ENCODE assay signal across 23 cellular contexts in genomic region chr12:123996581-123996980, GRCh38. TPM values are rescaled to one million over a fixed set of nuclear protein-coding genes. Genes with fewer than 3 reads are reported as not detected.
DNase-seq lines count a peak whose midpoint lies in the region; ATAC-seq, FAIRE-seq and TF ChIP-seq lines count a peak whose summit lies in the region.
"Had no signal": no experiment of that assay in that cellular context is flagged by ENCODE, and none has a peak within 500 bp of the region (broad histone marks: within the 10 kb centered on the region; RNA-seq: fewer than 3 reads in every experiment).

No MANE protein-coding gene starts in this region.

- TF ChIP-seq CTCF in astrocyte (IDR thresholded peaks at IDR 0.05; ENCODE audit: insufficient read depth, low read depth, low read length), result no peak

- H3K4me3 Mint-ChIP-seq in astrocyte (ENCODE audit: unreplicated experiment), result no peak overlapping the region
- H3K4me3 Mint-ChIP-seq: stimulated activated memory B cell treated with anti-CD40 and anti-IgM and Interleukin-4, amounts not matched to agents 10 μg/mL and 1 μg/mL and 100 μg/mL, for 72 hours had no signal

- no peaks in the 10 kb centered on the region for H3K27me3 Mint-ChIP-seq in astrocyte (ENCODE audit: low read depth, unreplicated experiment)
- H3K27me3 Mint-ChIP-seq: stimulated activated memory B cell treated with anti-CD40 and anti-IgM and Interleukin-4, amounts not matched to agents 10 μg/mL and 1 μg/mL and 100 μg/mL, for 72 hours had no signal

- H3K4me2 ChIP-seq in astrocyte (ENCODE audit: low read length), result no peak overlapping the region

- H4K20me1 ChIP-seq in astrocyte (ENCODE audit: insufficient read depth, low read length), result peaks cover 66% of the 10 kb centered on the region

- peaks cover 66% of the 10 kb centered on the region for H3K4me1 Mint-ChIP-seq in astrocyte (ENCODE audit: low read depth, unreplicated experiment)

- H2AFZ ChIP-seq in astrocyte (ENCODE audit: low read depth, low read length), result no peak overlapping the region

- no peaks in the 10 kb centered on the region for H3K27me3 ChIP-seq in astrocyte (ENCODE audit: insufficient read depth, low read length)
- H3K27me3 ChIP-seq: ascending aorta, colonic mucosa, right atrium auricular region had no signal

- H3K4me1 ChIP-seq in astrocyte (ENCODE audit: insufficient read depth, low read length), result peaks cover 31% of the 10 kb centered on the region
- H3K4me1 ChIP-seq: ascending aorta, colonic mucosa had no signal

- peaks cover 10% of the 10 kb centered on the region for H3K36me3 Mint-ChIP-seq in astrocyte (ENCODE audit: low read depth, unreplicated experiment)

- H3K79me2 ChIP-seq in astrocyte (ENCODE audit: insufficient read depth, low read length), result peaks cover 26% of the 10 kb centered on the region

- H3K36me3 ChIP-seq in astrocyte (ENCODE audit: insufficient read depth, low read length), result peaks cover 10% of the 10 kb centered on the region

- no peaks in the 10 kb centered on the region for H3K9me3 ChIP-seq in astrocyte (ENCODE audit: insufficient read depth, low read depth, low read length)
- H3K9me3 ChIP-seq: ascending aorta, colonic mucosa, right atrium auricular region had no signal

- DNase-seq in COLO829 (ENCODE audit: low spot score) (peak; percentile 97), astrocyte (ENCODE audit: low read depth) (no peak), inferior parietal cortex (ENCODE audit: extremely low spot score) (peak; percentile 59), pons (ENCODE audit: low spot score) (peak; percentile 96), NCI-H1694 treated with DMSO at 0.1 percent for 48 hours (lab: John Stamatoyannopoulos, UW) (no peak), GM19238 (ENCODE audit: insufficient read length, low spot score) (no peak)
- DNase-seq: ACHN; activated CD4-positive, alpha-beta T cell treated with anti-CD3 and anti-CD28 coated beads for 48 hours; activated naive CD4-positive, alpha-beta T cell; colonic mucosa; DMS53; NCI-H1417 treated with DMSO at 0.1 percent for 48 hours; trophoblast cell had no signal

- no peaks in the 10 kb centered on the region for H3K9me3 Mint-ChIP-seq in astrocyte (ENCODE audit: unreplicated experiment)
- H3K9me3 Mint-ChIP-seq: stimulated activated memory B cell treated with anti-CD40 and anti-IgM and Interleukin-4, amounts not matched to agents 10 μg/mL and 1 μg/mL and 100 μg/mL, for 72 hours had no signal

- H3K27ac Mint-ChIP-seq in astrocyte (ENCODE audit: unreplicated experiment), result peak overlapping the region; percentile 27
- H3K27ac Mint-ChIP-seq: stimulated activated memory B cell treated with anti-CD40 and anti-IgM and Interleukin-4, amounts not matched to agents 10 μg/mL and 1 μg/mL and 100 μg/mL, for 72 hours had no signal

- ATAC-seq in GM21723 (IDR thresholded peaks at IDR 0.05; ENCODE audit: unreplicated experiment) (no peak), HG02610 (IDR thresholded peaks at IDR 0.05; ENCODE audit: unreplicated experiment) (no peak)
- ATAC-seq: stimulated activated memory B cell treated with anti-CD40 and anti-IgM and Interleukin-4, amounts not matched to agents 10 μg/mL and 1 μg/mL and 100 μg/mL, for 72 hours had no signal

- no peak overlapping the region for H3K27ac ChIP-seq in astrocyte (ENCODE audit: low read depth, low read length)
- H3K27ac ChIP-seq: ascending aorta, colonic mucosa, right atrium auricular region had no signal

- H3K4me3 ChIP-seq in astrocyte (ENCODE audit: insufficient read depth, low read depth, low read length), result no peak overlapping the region
- H3K4me3 ChIP-seq: ascending aorta, colonic mucosa, right atrium auricular region had no signal

- H3K9ac ChIP-seq in astrocyte (ENCODE audit: low read length), result no peak overlapping the region

- FAIRE-seq in astrocyte (lab: Jason Lieb, UNC), result no peak
- FAIRE-seq: endothelial cell of umbilical vein, frontal cortex, GM12892, RCC 7860, TTC549 had no signal

RNA-seq across cellular contexts. Expression of gene ZNF664, which starts 23.6 kb away (rescaled TPM):
- total RNA-seq in astrocyte, result 67.3 and 67.6 TPM in 2 replicates

RNA-seq across cellular contexts. Expression of gene CCDC92, which starts 23.9 kb away (rescaled TPM):
- 38.9 and 39.8 TPM in 2 replicates for total RNA-seq in astrocyte

Comparison
In these comparisons a context has a peak if more than half of its experiments do, and no peak if none do; other contexts are left out.
1. DNase-seq: peak in COLO829 (single experiment), inferior parietal cortex (single experiment) and pons (single experiment); none in astrocyte (single experiment), NCI-H1694 treated with DMSO at 0.1 percent for 48 hours (single experiment) and GM19238 (single experiment).